In the genomic region with DNA sequence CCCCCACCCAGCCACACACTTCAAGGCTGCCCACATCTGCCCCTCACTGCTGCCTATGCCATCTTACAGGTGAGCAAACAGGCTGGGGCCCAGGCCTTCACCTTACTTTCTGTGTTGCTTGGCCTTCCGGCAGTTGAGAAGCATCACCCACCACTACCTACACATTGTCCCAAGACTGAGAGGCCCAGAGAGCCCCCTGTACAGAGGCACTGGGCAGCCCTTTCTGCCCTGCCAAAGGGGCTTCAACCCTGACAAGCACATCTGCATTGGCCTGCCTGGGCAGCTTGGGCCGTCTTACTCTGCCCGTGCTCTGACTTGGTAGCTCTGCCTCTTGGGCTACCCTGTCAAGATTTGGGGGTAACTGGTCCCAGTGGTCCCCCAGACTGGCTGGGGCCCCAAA, we compare ENCODE assay signal across 8 cellular contexts. TPM values are rescaled to one million over a fixed set of nuclear protein-coding genes. Genes with fewer than 3 reads are reported as not detected.
DNase-seq lines count a peak whose midpoint lies in the region; ATAC-seq and TF ChIP-seq lines count a peak whose summit lies in the region.

No MANE protein-coding gene starts in this region.

- ATAC-seq in psoas muscle (no peak), HG02571 (IDR thresholded peaks at IDR 0.05; ENCODE audit: unreplicated experiment) (no peak)

- H3K36me3 ChIP-seq in ES-I3 (ENCODE audit: insufficient read depth, low read length) (no peaks in the 10 kb centered on the region), SJCRH30 (no peaks in the 10 kb centered on the region), esophagus squamous epithelium (peaks cover 10 to 45% (median 20%) of the 10 kb centered on the region in 3 donors), psoas muscle (ENCODE audit: insufficient read depth in 1 of 2, low read depth in 1 of 2) (peaks cover 6 to 41% of the 10 kb centered on the region in 2 donors)

- no peak for TF ChIP-seq POLR2A in esophagus squamous epithelium (IDR thresholded peaks at IDR 0.05)

- TF ChIP-seq CTCF in esophagus squamous epithelium (IDR thresholded peaks at IDR 0.05) (no peak), psoas muscle (IDR thresholded peaks at IDR 0.05) (no peak)

- H3K4me3 ChIP-seq in SJCRH30 = peak overlapping the region; percentile 83
- H3K4me3 ChIP-seq in esophagus squamous epithelium = peak overlapping the region; percentile 72 to 84 (median 80)
- peak overlapping the region; percentile 98 for H3K4me3 ChIP-seq in psoas muscle

- 60% methylated on average over 1 of the region's 3 CpGs; no CpG with 5 or more reads in 1 of the 2 donors for WGBS in esophagus squamous epithelium, 2 donors
- 57 to 84% (median 60%) methylated on average over 3 of the region's 3 CpGs for WGBS in psoas muscle, 3 donors

- peak overlapping the region; percentile 75 for H3K9ac ChIP-seq in ES-I3 (ENCODE audit: low read depth, low read length)

- H3K27ac ChIP-seq in SJCRH30 (no peak overlapping the region), esophagus squamous epithelium (peak overlapping the region; percentile 96 to 99 (median 97)), psoas muscle (peak overlapping the region; percentile 100)

- DNase-seq in SJCRH30 = no peak
- no peak for DNase-seq in esophagus squamous epithelium (lab: John Stamatoyannopoulos, UW)
- DNase-seq in psoas muscle = no peak
- DNase-seq in stimulated activated CD4-positive, alpha-beta T cell treated with anti-CD3 and anti-CD28 coated beads, Interleukin-2, amount 100 ng/mL, for 48 hours = no peak
- no peak for DNase-seq in nucleus accumbens (lab: John Stamatoyannopoulos, UW)
- no peak for DNase-seq in NCI-H187 (lab: John Stamatoyannopoulos, UW)

- H3K27me3 ChIP-seq in SJCRH30 = no peaks in the 10 kb centered on the region
- no peaks in the 10 kb centered on the region for H3K27me3 ChIP-seq in esophagus squamous epithelium
- no peaks in the 10 kb centered on the region for H3K27me3 ChIP-seq in psoas muscle (ENCODE audit: insufficient read depth in 3 of 3, low read length in 2 of 3)

- intact Hi-C loops in esophagus squamous epithelium (cut with DNase I) = no loop called here
- intact Hi-C loops in psoas muscle (cut with DNase I) = no loop called here

- H3K4me1 ChIP-seq in ES-I3 (ENCODE audit: insufficient read depth, low read length) = peaks cover 17% of the 10 kb centered on the region
- H3K4me1 ChIP-seq in SJCRH30 = peaks cover 16% of the 10 kb centered on the region; the same call in 1 of the 2 replicates
- peaks cover 41 to 51% (median 43%) of the 10 kb centered on the region in 3 donors for H3K4me1 ChIP-seq in esophagus squamous epithelium
- peaks cover 56% of the 10 kb centered on the region for H3K4me1 ChIP-seq in psoas muscle

- no peaks in the 10 kb centered on the region for H3K9me3 ChIP-seq in ES-I3 (ENCODE audit: control insufficient read depth, insufficient read depth, low read length)
- H3K9me3 ChIP-seq in SJCRH30 (replicated peaks) = no peaks in the 10 kb centered on the region
- H3K9me3 ChIP-seq in esophagus squamous epithelium = no peaks in the 10 kb centered on the region
- no peaks in the 10 kb centered on the region for H3K9me3 ChIP-seq in psoas muscle

RNA-seq across cellular contexts. Expression of a gene that starts 1.2 kb away (rescaled TPM):
- total RNA-seq in SJCRH30 (2014; rRNA removed; shearing (Covaris generic)) = 17.5 and 18.4 TPM in 2 replicates
- 10 to 100 TPM in 1 of 4 donors, 1 to 10 TPM in 3; 5.5 to 16.1 (median 8.9) TPM for total RNA-seq in esophagus squamous epithelium
- total RNA-seq in psoas muscle = 10 to 100 TPM; 14.3 to 28.4 (median 22.0) TPM
- 10 to 100 TPM in 2 of 3 donors, 1 to 10 TPM in 1; 8.1 to 18.4 (median 11.6) TPM for polyA plus RNA-seq in psoas muscle

RNA-seq across cellular contexts. Expression of a gene that starts 3.1 kb away (rescaled TPM):
- 270 and 288 TPM in 2 replicates for total RNA-seq in SJCRH30 (2014; rRNA removed; shearing (Covaris generic))
- 100 to 1,000 TPM; 190 to 344 (median 232) TPM for total RNA-seq in esophagus squamous epithelium
- 100 to 1,000 TPM; 517 to 816 (median 599) TPM for total RNA-seq in psoas muscle
- 100 to 1,000 TPM; 379 to 491 (median 476) TPM for polyA plus RNA-seq in psoas muscle

RNA-seq across cellular contexts. Expression of a gene that starts 36.2 kb away (rescaled TPM):
- total RNA-seq in SJCRH30 (2014; rRNA removed; shearing (Covaris generic)) = 75.0 and 78.3 TPM in 2 replicates
- total RNA-seq in esophagus squamous epithelium (10 to 100 TPM; 25.7 to 30.3 (median 28.0) TPM), psoas muscle (1 to 10 TPM; 6.6 to 9.4 (median 8.5) TPM)
- 1 to 10 TPM; 5.1 to 9.5 (median 6.2) TPM for polyA plus RNA-seq in psoas muscle

RNA-seq across cellular contexts. Expression of a gene that starts 53.1 kb away (rescaled TPM):
- total RNA-seq in SJCRH30 (2014; rRNA removed; shearing (Covaris generic)) = 236 and 239 TPM in 2 replicates
- 10 to 100 TPM; 17.9 to 34.0 (median 21.1) TPM for total RNA-seq in esophagus squamous epithelium
- total RNA-seq in psoas muscle = 10 to 100 TPM in 3 of 4 donors, 1 to 10 TPM in 1; 8.8 to 21.3 (median 14.1) TPM
- 10 to 100 TPM; 10.5 to 24.3 (median 13.6) TPM for polyA plus RNA-seq in psoas muscle

RNA-seq across cellular contexts. Expression of a gene that starts 53.4 kb away (rescaled TPM):
- total RNA-seq in SJCRH30 (2014; rRNA removed; shearing (Covaris generic)) = 41.5 and 45.7 TPM in 2 replicates
- total RNA-seq in esophagus squamous epithelium = 10 to 100 TPM; 10.9 to 13.0 (median 11.9) TPM
- 10 to 100 TPM in 3 of 4 donors, 1 to 10 TPM in 1; 8.0 to 14.4 (median 12.2) TPM for total RNA-seq in psoas muscle
- 10 to 100 TPM in 1 of 3 donors, 1 to 10 TPM in 2; 3.9 to 23.4 (median 6.8) TPM for polyA plus RNA-seq in psoas muscle
